ENCODE assay signal across 1 cellular context in genomic region chr6:45378324-45378926, GRCh38.
A peak's percentile ranks its signal among the peaks of the same experiment; 100 is the strongest.
TF ChIP-seq lines count a peak whose summit lies in the region.

No MANE protein-coding gene starts in this region.

TF ChIP-seq in K562, 482 proteins besides CTCF, POLR2A, EP300 and RAD21 (continued from another document and continues in another):
- TF ChIP-seq ATF2 (CRISPR knock-in tag; IDR thresholded peaks at IDR 0.05) (no peak), ZNF24 (IDR thresholded peaks at IDR 0.05) (no peak), MED1 (CRISPR knock-in tag; IDR thresholded peaks at IDR 0.05; ENCODE audit: borderline replicate concordance) (no peak), GABPB2 (CRISPR knock-in tag; conservative IDR thresholded peaks at IDR 0.05) (no peak), ZSCAN29 (IDR thresholded peaks at IDR 0.05) (peak; percentile 56; the same call in 1 of the 2 replicates), KLF10 (CRISPR knock-in tag; IDR thresholded peaks at IDR 0.05) (no peak), HMG20A (CRISPR knock-in tag; conservative IDR thresholded peaks at IDR 0.05) (no peak; the same call in 1 of the 2 replicates), NFATC3 (IDR thresholded peaks at IDR 0.05) (no peak), FOXA1 (IDR thresholded peaks at IDR 0.05; ENCODE audit: borderline replicate concordance) (no peak), NFE2L1 (tag; IDR thresholded peaks at IDR 0.05; ENCODE audit: borderline replicate concordance, low read depth) (no peak), CSDE1 (IDR thresholded peaks at IDR 0.05) (no peak), TAF7 (tag; IDR thresholded peaks at IDR 0.05) (no peak), MTF1 (CRISPR knock-in tag; IDR thresholded peaks at IDR 0.05; ENCODE audit: borderline replicate concordance) (no peak), TARDBP (IDR thresholded peaks at IDR 0.05) (no peak; the same call in 1 of the 2 replicates), ZNF133 (CRISPR knock-in tag; IDR thresholded peaks at IDR 0.05) (no peak), SRSF1 (IDR thresholded peaks at IDR 0.05; ENCODE audit: low read depth, low read length) (no peak), RB1 (IDR thresholded peaks at IDR 0.05; ENCODE audit: low read depth) (0 out of 2 replicates have a peak, but pooled peaks have one; percentile 11), ARID1B (IDR thresholded peaks at IDR 0.05) (no peak), ZBTB1 (CRISPR knock-in tag; IDR thresholded peaks at IDR 0.05; ENCODE audit: borderline replicate concordance, low read depth) (no peak), ZNF239 (CRISPR knock-in tag; IDR thresholded peaks at IDR 0.05) (no peak), PHF20 (IDR thresholded peaks at IDR 0.05; ENCODE audit: partially characterized antibody) (no peak), SLC30A9 (CRISPR knock-in tag; IDR thresholded peaks at IDR 0.05) (no peak), HOMEZ (CRISPR knock-in tag; IDR thresholded peaks at IDR 0.05) (no peak), ZNF217 (CRISPR knock-in tag; IDR thresholded peaks at IDR 0.05) (no peak), SREBF2 (CRISPR knock-in tag; IDR thresholded peaks at IDR 0.05) (no peak), RBM39 (optimal IDR thresholded peaks at IDR 0.05; ENCODE audit: low read depth, low read length) (no peak), ARID3B (CRISPR knock-in tag; IDR thresholded peaks at IDR 0.05; ENCODE audit: borderline replicate concordance) (no peak), ZNF583 (CRISPR knock-in tag; IDR thresholded peaks at IDR 0.05) (no peak), ZNF212 (CRISPR knock-in tag; IDR thresholded peaks at IDR 0.05) (no peak), SUPT5H (IDR thresholded peaks at IDR 0.05) (no peak), ZNF274 (IDR thresholded peaks at IDR 0.05; ENCODE audit: borderline replicate concordance, low read depth, low read length) (no peak), MYNN (IDR thresholded peaks at IDR 0.05) (no peak), MYNN (CRISPR knock-in tag; IDR thresholded peaks at IDR 0.05) (no peak), GABPB1 (CRISPR knock-in tag; IDR thresholded peaks at IDR 0.05) (no peak), CEBPB (tag; IDR thresholded peaks at IDR 0.05) (no peak), TFAM (CRISPR knock-in tag; conservative IDR thresholded peaks at IDR 0.05) (no peak), ZNF282 (CRISPR knock-in tag; IDR thresholded peaks at IDR 0.05) (no peak), ZBTB8A (IDR thresholded peaks at IDR 0.05; ENCODE audit: partially characterized antibody) (no peak), ZNF134 (CRISPR knock-in tag; conservative IDR thresholded peaks at IDR 0.05) (no peak), BRD9 (IDR thresholded peaks at IDR 0.05; ENCODE audit: low read depth, partially characterized antibody) (peak; percentile 54)
- TF ChIP-seq, protein P1, sequence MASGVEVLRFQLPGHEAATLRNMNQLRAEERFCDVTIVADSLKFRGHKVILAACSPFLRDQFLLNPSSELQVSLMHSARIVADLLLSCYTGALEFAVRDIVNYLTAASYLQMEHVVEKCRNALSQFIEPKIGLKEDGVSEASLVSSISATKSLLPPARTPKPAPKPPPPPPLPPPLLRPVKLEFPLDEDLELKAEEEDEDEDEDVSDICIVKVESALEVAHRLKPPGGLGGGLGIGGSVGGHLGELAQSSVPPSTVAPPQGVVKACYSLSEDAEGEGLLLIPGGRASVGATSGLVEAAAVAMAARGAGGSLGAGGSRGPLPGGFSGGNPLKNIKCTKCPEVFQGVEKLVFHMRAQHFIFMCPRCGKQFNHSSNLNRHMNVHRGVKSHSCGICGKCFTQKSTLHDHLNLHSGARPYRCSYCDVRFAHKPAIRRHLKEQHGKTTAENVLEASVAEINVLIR (CRISPR knock-in tag; IDR thresholded peaks at IDR 0.05): no peak
- TF ChIP-seq, protein P2, sequence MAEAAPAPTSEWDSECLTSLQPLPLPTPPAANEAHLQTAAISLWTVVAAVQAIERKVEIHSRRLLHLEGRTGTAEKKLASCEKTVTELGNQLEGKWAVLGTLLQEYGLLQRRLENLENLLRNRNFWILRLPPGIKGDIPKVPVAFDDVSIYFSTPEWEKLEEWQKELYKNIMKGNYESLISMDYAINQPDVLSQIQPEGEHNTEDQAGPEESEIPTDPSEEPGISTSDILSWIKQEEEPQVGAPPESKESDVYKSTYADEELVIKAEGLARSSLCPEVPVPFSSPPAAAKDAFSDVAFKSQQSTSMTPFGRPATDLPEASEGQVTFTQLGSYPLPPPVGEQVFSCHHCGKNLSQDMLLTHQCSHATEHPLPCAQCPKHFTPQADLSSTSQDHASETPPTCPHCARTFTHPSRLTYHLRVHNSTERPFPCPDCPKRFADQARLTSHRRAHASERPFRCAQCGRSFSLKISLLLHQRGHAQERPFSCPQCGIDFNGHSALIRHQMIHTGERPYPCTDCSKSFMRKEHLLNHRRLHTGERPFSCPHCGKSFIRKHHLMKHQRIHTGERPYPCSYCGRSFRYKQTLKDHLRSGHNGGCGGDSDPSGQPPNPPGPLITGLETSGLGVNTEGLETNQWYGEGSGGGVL (CRISPR knock-in tag; IDR thresholded peaks at IDR 0.05): no peak
- TF ChIP-seq, protein P3, sequence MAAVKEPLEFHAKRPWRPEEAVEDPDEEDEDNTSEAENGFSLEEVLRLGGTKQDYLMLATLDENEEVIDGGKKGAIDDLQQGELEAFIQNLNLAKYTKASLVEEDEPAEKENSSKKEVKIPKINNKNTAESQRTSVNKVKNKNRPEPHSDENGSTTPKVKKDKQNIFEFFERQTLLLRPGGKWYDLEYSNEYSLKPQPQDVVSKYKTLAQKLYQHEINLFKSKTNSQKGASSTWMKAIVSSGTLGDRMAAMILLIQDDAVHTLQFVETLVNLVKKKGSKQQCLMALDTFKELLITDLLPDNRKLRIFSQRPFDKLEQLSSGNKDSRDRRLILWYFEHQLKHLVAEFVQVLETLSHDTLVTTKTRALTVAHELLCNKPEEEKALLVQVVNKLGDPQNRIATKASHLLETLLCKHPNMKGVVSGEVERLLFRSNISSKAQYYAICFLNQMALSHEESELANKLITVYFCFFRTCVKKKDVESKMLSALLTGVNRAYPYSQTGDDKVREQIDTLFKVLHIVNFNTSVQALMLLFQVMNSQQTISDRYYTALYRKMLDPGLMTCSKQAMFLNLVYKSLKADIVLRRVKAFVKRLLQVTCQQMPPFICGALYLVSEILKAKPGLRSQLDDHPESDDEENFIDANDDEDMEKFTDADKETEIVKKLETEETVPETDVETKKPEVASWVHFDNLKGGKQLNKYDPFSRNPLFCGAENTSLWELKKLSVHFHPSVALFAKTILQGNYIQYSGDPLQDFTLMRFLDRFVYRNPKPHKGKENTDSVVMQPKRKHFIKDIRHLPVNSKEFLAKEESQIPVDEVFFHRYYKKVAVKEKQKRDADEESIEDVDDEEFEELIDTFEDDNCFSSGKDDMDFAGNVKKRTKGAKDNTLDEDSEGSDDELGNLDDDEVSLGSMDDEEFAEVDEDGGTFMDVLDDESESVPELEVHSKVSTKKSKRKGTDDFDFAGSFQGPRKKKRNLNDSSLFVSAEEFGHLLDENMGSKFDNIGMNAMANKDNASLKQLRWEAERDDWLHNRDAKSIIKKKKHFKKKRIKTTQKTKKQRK (IDR thresholded peaks at IDR 0.05; ENCODE audit: borderline replicate concordance, low read depth, low read length): no peak
- TF ChIP-seq, protein P4, sequence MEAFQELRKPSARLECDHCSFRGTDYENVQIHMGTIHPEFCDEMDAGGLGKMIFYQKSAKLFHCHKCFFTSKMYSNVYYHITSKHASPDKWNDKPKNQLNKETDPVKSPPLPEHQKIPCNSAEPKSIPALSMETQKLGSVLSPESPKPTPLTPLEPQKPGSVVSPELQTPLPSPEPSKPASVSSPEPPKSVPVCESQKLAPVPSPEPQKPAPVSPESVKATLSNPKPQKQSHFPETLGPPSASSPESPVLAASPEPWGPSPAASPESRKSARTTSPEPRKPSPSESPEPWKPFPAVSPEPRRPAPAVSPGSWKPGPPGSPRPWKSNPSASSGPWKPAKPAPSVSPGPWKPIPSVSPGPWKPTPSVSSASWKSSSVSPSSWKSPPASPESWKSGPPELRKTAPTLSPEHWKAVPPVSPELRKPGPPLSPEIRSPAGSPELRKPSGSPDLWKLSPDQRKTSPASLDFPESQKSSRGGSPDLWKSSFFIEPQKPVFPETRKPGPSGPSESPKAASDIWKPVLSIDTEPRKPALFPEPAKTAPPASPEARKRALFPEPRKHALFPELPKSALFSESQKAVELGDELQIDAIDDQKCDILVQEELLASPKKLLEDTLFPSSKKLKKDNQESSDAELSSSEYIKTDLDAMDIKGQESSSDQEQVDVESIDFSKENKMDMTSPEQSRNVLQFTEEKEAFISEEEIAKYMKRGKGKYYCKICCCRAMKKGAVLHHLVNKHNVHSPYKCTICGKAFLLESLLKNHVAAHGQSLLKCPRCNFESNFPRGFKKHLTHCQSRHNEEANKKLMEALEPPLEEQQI (IDR thresholded peaks at IDR 0.05): no peak
